ENCODE assay signal across 8 cellular contexts in genomic region chrX:11770320-11770719, GRCh38. TPM values are rescaled to one million over a fixed set of nuclear protein-coding genes. Genes with fewer than 3 reads are reported as not detected.
DNase-seq lines count a peak whose midpoint lies in the region; ATAC-seq and TF ChIP-seq lines count a peak whose summit lies in the region.

No MANE protein-coding gene starts in this region.

- no peak overlapping the region for H2BK5ac ChIP-seq in mesenchymal stem cell (ENCODE audit: low read depth, low read length, poor library complexity, severe bottlenecking)

- H3K14ac ChIP-seq in mesenchymal stem cell (ENCODE audit: low read length in 2 of 2), result no peak overlapping the region

- WGBS in mesenchymal stem cell, result 5% methylated on average over 11 of the region's 12 CpGs
- WGBS in aorta, 2 donors, result 8 to 12% methylated on average over 12 of the region's 12 CpGs

- no peak overlapping the region for H3K4me2 ChIP-seq in mesenchymal stem cell (ENCODE audit: low read length, poor library complexity, severe bottlenecking)

- ATAC-seq in HG02759 (IDR thresholded peaks at IDR 0.05; ENCODE audit: unreplicated experiment) (peak; percentile 73), aorta (ENCODE audit: low FRiP score) (peak; percentile 68)

- H2AFZ ChIP-seq in mesenchymal stem cell (ENCODE audit: low read depth, low read length), result no peak overlapping the region

- peak overlapping the region; percentile 53 for H3K9ac ChIP-seq in mesenchymal stem cell (ENCODE audit: low read length)

- no peak overlapping the region for H3K18ac ChIP-seq in mesenchymal stem cell (ENCODE audit: low read depth in 1 of 2, low read length in 2 of 2)

- no peak overlapping the region for H2AK5ac ChIP-seq in mesenchymal stem cell (ENCODE audit: low read length, severe bottlenecking)

- H3K36me3 ChIP-seq in mesenchymal stem cell (ENCODE audit: control insufficient read depth in 1 of 2, insufficient read depth in 2 of 2, low read depth in 1 of 2, low read length in 2 of 2) (peaks cover 22 to 63% of the 10 kb centered on the region in 2 experiments), aorta (ENCODE audit: control insufficient read depth in 1 of 2, insufficient read depth in 2 of 2, low read length in 1 of 2) (peaks cover 0 to 4% of the 10 kb centered on the region in 2 donors)

- no peaks in the 10 kb centered on the region for H3K9me3 ChIP-seq in mesenchymal stem cell (ENCODE audit: control insufficient read depth, low read length)
- no peaks in the 10 kb centered on the region for H3K9me3 ChIP-seq in aorta (ENCODE audit: control insufficient read depth, low read length)

- H3K4me1 ChIP-seq in mesenchymal stem cell (ENCODE audit: control insufficient read depth, insufficient read depth, low read depth, low read length) (no peaks in the 10 kb centered on the region), aorta (ENCODE audit: control insufficient read depth in 1 of 2, insufficient read depth in 2 of 2, low read length in 2 of 2) (no peaks in the 10 kb centered on the region)

- H3K79me1 ChIP-seq in mesenchymal stem cell (replicated peaks; ENCODE audit: low read length, poor library complexity, severe bottlenecking), result peaks cover 1% of the 10 kb centered on the region

- intact Hi-C loops in aorta (cut with DNase I), result loop anchor here (2.0 to 10.0 kb wide), 5 partner anchors 48 to 628 kb away; no protein-coding TSS in a partner anchor

- H3K27me3 ChIP-seq in mesenchymal stem cell (ENCODE audit: control insufficient read depth in 1 of 2, insufficient read depth in 1 of 2, low read length in 2 of 2), result no peaks in the 10 kb centered on the region
- no peaks in the 10 kb centered on the region for H3K27me3 ChIP-seq in aorta (ENCODE audit: control insufficient read depth in 1 of 2, insufficient read depth in 2 of 2, low read length in 1 of 2)

- DNase-seq in A172 (ENCODE audit: low spot score) (peak; percentile 49), GM12865 (ENCODE audit: low read depth) (peak; percentile 79), NCI-H2081 (lab: John Stamatoyannopoulos, UW) (peak; percentile 45 to 65), UCSD-AML1 (lab: John Stamatoyannopoulos, UW; ENCODE audit: unreplicated experiment) (peak; percentile 19), dedifferentiated amniotic fluid mesenchymal stem cell (ENCODE audit: extremely low spot score) (peak; percentile 51), mesenchymal stem cell (peak; percentile 60), aorta (no peak)

- H3K4me3 ChIP-seq in GM12865 (ENCODE audit: low read depth, low read length), result no peak overlapping the region
- no peak overlapping the region for H3K4me3 ChIP-seq in mesenchymal stem cell (ENCODE audit: insufficient read depth in 1 of 2, low read depth in 1 of 2, low read length in 2 of 2)
- no peak overlapping the region for H3K4me3 ChIP-seq in aorta (ENCODE audit: low read length in 2 of 2)

- no peak overlapping the region for H3K4ac ChIP-seq in mesenchymal stem cell (ENCODE audit: low read depth in 1 of 2, low read length in 2 of 2)

- no peak overlapping the region for H4K8ac ChIP-seq in mesenchymal stem cell (ENCODE audit: low read length)

- H2BK12ac ChIP-seq in mesenchymal stem cell (ENCODE audit: low read length in 2 of 2), result no peak overlapping the region

- no peak overlapping the region for H2BK120ac ChIP-seq in mesenchymal stem cell (ENCODE audit: low read depth, low read length)

- no peak overlapping the region for H4K91ac ChIP-seq in mesenchymal stem cell (ENCODE audit: low read length)

- H3K27ac ChIP-seq in mesenchymal stem cell (ENCODE audit: low read length, poor library complexity, severe bottlenecking) (no peak overlapping the region), aorta (ENCODE audit: low read depth in 1 of 2, low read length in 2 of 2) (no peak overlapping the region)

- no peak overlapping the region for H2BK15ac ChIP-seq in mesenchymal stem cell (ENCODE audit: low read depth, poor library complexity, severe bottlenecking)

- no peak overlapping the region for H3K23ac ChIP-seq in mesenchymal stem cell (ENCODE audit: low read length in 2 of 2)

- peak; percentile 71 for TF ChIP-seq CTCF in GM12865 (IDR thresholded peaks at IDR 0.05; ENCODE audit: insufficient read depth, low read depth, low read length, missing control alignments)

RNA-seq across cellular contexts. Expression of gene MSL3, which starts 12.3 kb away (rescaled TPM):
- 34.4 and 55.9 TPM in 2 replicates for total RNA-seq in A172 (2014; rRNA removed; shearing (Covaris generic))
- 24.0 TPM for polyA plus RNA-seq in mesenchymal stem cell (2013, experiment 1 of 2)
- 24.4 TPM for polyA plus RNA-seq in mesenchymal stem cell (2013, experiment 2 of 2)
- total RNA-seq in aorta, result 10 to 100 TPM; 26.2 to 35.3 TPM
- polyA plus RNA-seq in aorta, result 10 to 100 TPM; 30.3 to 36.4 TPM

Comparison
In these comparisons a context has a peak if more than half of its experiments do, and no peak if none do; other contexts are left out.
1. DNase-seq: peak in A172 (single experiment), GM12865 (single experiment), NCI-H2081 (2 of 2), UCSD-AML1 (single experiment), dedifferentiated amniotic fluid mesenchymal stem cell (single experiment) and mesenchymal stem cell (single experiment); none in aorta (0 of 2).